ENCODE assay signal across 11 cellular contexts in genomic region chr1:114108741-114109255, GRCh38. TPM values are rescaled to one million over a fixed set of nuclear protein-coding genes. Genes with fewer than 3 reads are reported as not detected.
A peak's percentile ranks its signal among the peaks of the same experiment; 100 is the strongest.
DNase-seq lines count a peak whose midpoint lies in the region; ATAC-seq and TF ChIP-seq lines count a peak whose summit lies in the region.
"Had no signal": no experiment of that assay in that cellular context is flagged by ENCODE, and none has a peak within 500 bp of the region (broad histone marks: within the 10 kb centered on the region; RNA-seq: fewer than 3 reads in every experiment).

No MANE protein-coding gene starts in this region.

- H3K4me1 ChIP-seq in upper lobe of right lung: no peaks in the 10 kb centered on the region

- H3K36me3 ChIP-seq in upper lobe of right lung: no peaks in the 10 kb centered on the region
- H3K36me3 ChIP-seq: thoracic aorta had no signal

- H3K9me3 Mint-ChIP-seq in naive thymus-derived CD8-positive, alpha-beta T cell: no peaks in the 10 kb centered on the region

- no peaks in the 10 kb centered on the region for H3K36me3 Mint-ChIP-seq in naive thymus-derived CD8-positive, alpha-beta T cell

- POLR2A ChIA-PET in naive thymus-derived CD8-positive, alpha-beta T cell (lab: Charles Lee): no interaction called here

- TF ChIP-seq CTCF in GM10266 (IDR thresholded peaks at IDR 0.05; ENCODE audit: control insufficient read depth, insufficient read depth, low read depth, missing control alignments) (no peak), choroid plexus epithelial cell (conservative IDR thresholded peaks at IDR 0.05; ENCODE audit: low read depth, low read length) (no peak), upper lobe of right lung (IDR thresholded peaks at IDR 0.05) (no peak)

- H3K4me3 ChIP-seq in choroid plexus epithelial cell (ENCODE audit: low read depth, low read length) (no peak overlapping the region), upper lobe of right lung (no peak overlapping the region)
- H3K4me3 ChIP-seq: thoracic aorta had no signal

- no peaks in the 10 kb centered on the region for H3K27me3 ChIP-seq in upper lobe of right lung

- ATAC-seq in GM19468 (IDR thresholded peaks at IDR 0.05; ENCODE audit: extremely low read depth, unreplicated experiment) (peak; percentile 37), HG03159 (IDR thresholded peaks at IDR 0.05; ENCODE audit: unreplicated experiment) (peak; percentile 91), upper lobe of right lung (no peak)
- ATAC-seq in naive thymus-derived CD8-positive, alpha-beta T cell: no peak

- H3K27ac ChIP-seq in upper lobe of right lung: no peak overlapping the region
- H3K27ac ChIP-seq: thoracic aorta had no signal

- H3K27me3 Mint-ChIP-seq in naive thymus-derived CD8-positive, alpha-beta T cell: peaks cover 0 to 6% (median 0%) of the 10 kb centered on the region in 5 donors

- no peak overlapping the region for H3K4me3 Mint-ChIP-seq in naive thymus-derived CD8-positive, alpha-beta T cell

- peak; percentile 65 for DNase-seq in GM10266 (ENCODE audit: extremely low spot score)
- DNase-seq in choroid plexus epithelial cell (ENCODE audit: low read depth): peak; percentile 60
- no peak for DNase-seq in upper lobe of right lung
- DNase-seq in activated CD4-positive, alpha-beta T cell treated with anti-CD3 and anti-CD28 coated beads, Interleukin-2, amount 50 U/mL, for 4 hours: no peak
- no peak for DNase-seq in naive thymus-derived CD8-positive, alpha-beta T cell
- no peak for DNase-seq in NCI-H128 (lab: John Stamatoyannopoulos, UW; ENCODE audit: unreplicated experiment)
- DNase-seq: right cardiac atrium had no signal

- intact Hi-C loops in upper lobe of right lung (cut with DNase I): no loop called here

- H3K9me3 ChIP-seq in upper lobe of right lung: no peaks in the 10 kb centered on the region
- H3K9me3 ChIP-seq: thoracic aorta had no signal

- peaks cover 6 to 16% (median 9%) of the 10 kb centered on the region in 4 donors for H3K4me1 Mint-ChIP-seq in naive thymus-derived CD8-positive, alpha-beta T cell

- H3K27ac Mint-ChIP-seq in naive thymus-derived CD8-positive, alpha-beta T cell: peak overlapping the region in 1 of 10 donors; percentile 63

RNA-seq across cellular contexts. Expression of gene SYT6, which starts 44.9 kb away (rescaled TPM):
- total RNA-seq in upper lobe of right lung: not detected
- total RNA-seq in naive thymus-derived CD8-positive, alpha-beta T cell: not detected
- not detected for polyA plus RNA-seq in naive thymus-derived CD8-positive, alpha-beta T cell
- total RNA-seq: right cardiac atrium; T-helper 1 cell treated with Interleukin-12 subunit alpha and Interleukin-12 subunit beta and Interleukin-4 antibody, amounts not matched to agents 30 ng/mL and 1 ng/mL, for 36 hours had no signal
- polyA plus RNA-seq: right cardiac atrium had no signal

Comparison
In these comparisons a context has a peak if more than half of its experiments do, and no peak if none do; other contexts are left out.
1. DNase-seq: peak in GM10266 (single experiment) and choroid plexus epithelial cell (single experiment); none in upper lobe of right lung (single experiment), activated CD4-positive, alpha-beta T cell treated with anti-CD3 and anti-CD28 coated beads, Interleukin-2, amount 50 U/mL, for 4 hours (0 of 2), naive thymus-derived CD8-positive, alpha-beta T cell (0 of 10) and NCI-H128 (single experiment).
2. ATAC-seq: peak in GM19468 (single experiment) and HG03159 (single experiment); none in upper lobe of right lung (single experiment) and naive thymus-derived CD8-positive, alpha-beta T cell (0 of 2).